Comparison of ENCODE assay signal across 23 cellular contexts in genomic region chr14:105257464-105257863, GRCh38. TPM values are rescaled to one million over a fixed set of nuclear protein-coding genes. Genes with fewer than 3 reads are reported as not detected.
DNase-seq lines count a peak whose midpoint lies in the region; ATAC-seq lines count a peak whose summit lies in the region.
"Had no signal": no experiment of that assay in that cellular context is flagged by ENCODE, and none has a peak within 500 bp of the region (broad histone marks: within the 10 kb centered on the region; RNA-seq: fewer than 3 reads in every experiment).

No MANE protein-coding gene starts in this region.

- H3K27ac ChIP-seq in CD8-positive, alpha-beta memory T cell (ENCODE audit: low read depth, low read length), result no peak overlapping the region
- H3K27ac ChIP-seq: KMS-11, pancreas, right atrium auricular region had no signal

- no peaks in the 10 kb centered on the region for H3K36me3 ChIP-seq in CD8-positive, alpha-beta memory T cell (ENCODE audit: insufficient read depth, low read length)

- peaks cover 5% of the 10 kb centered on the region for H3K4me1 ChIP-seq in CD8-positive, alpha-beta memory T cell (ENCODE audit: insufficient read depth, low read length)

- H3K9me3 ChIP-seq in CD8-positive, alpha-beta memory T cell (ENCODE audit: low read length), result no peaks in the 10 kb centered on the region
- H3K9me3 ChIP-seq: pancreas, right atrium auricular region had no signal

- peak; percentile 11 for DNase-seq in stimulated activated CD4-positive, alpha-beta T cell treated with anti-CD3 and anti-CD28 coated beads, Interleukin-15, amount 100 ng/mL, for 24 hours
- DNase-seq in stimulated activated CD4-positive, alpha-beta T cell treated with anti-CD3 and anti-CD28 coated beads, Interleukin-2, amount 100 ng/mL, for 24 hours, result no peak
- DNase-seq in T-cell, result peak in 12 of 34 experiments; percentile 12 to 31 (median 17)
- peak; percentile 92 for DNase-seq in left colon
- DNase-seq in CD8-positive, alpha-beta memory T cell, result no peak
- no peak for DNase-seq in cerebellum (ENCODE audit: low spot score)
- DNase-seq in AML-193 (lab: John Stamatoyannopoulos, UW), result no peak
- DNase-seq: DMS 273 treated with DMSO at 0.1 percent for 48 hours; EL; NCI-H1417; NCI-H2081 treated with DMSO at 0.1 percent for 48 hours; NCI-H345; stimulated activated CD4-positive, alpha-beta T cell treated with anti-CD3 and anti-CD28 coated beads, Interleukin-2, amount 100 ng/mL, for 48 hours had no signal

- ATAC-seq in T-cell (replicated peaks in 1 of 4) (peak; percentile 41 to 64 (median 56)), left colon (peak; percentile 93)
- ATAC-seq: GM12878; natural killer cell treated with Interleukin-12 subunit alpha and Interleukin-12 subunit beta and Interleukin-15 and Interleukin-18, amount 100 ng/mL, for 72 hours had no signal

- POLR2A ChIA-PET in T-cell (lab: Charles Lee), result no interaction called here
- POLR2A ChIA-PET in CD8-positive, alpha-beta memory T cell (lab: Charles Lee), result no interaction called here

- H3K9me3 Mint-ChIP-seq in T-cell, result no peaks in the 10 kb centered on the region
- H3K9me3 Mint-ChIP-seq in CD8-positive, alpha-beta memory T cell, result no peaks in the 10 kb centered on the region
- H3K9me3 Mint-ChIP-seq: brain; CD14-positive monocyte; mesothelial cell of epicardium; natural killer cell treated with Interleukin-12 subunit alpha and Interleukin-12 subunit beta and Interleukin-15 and Interleukin-18, amount 100 ng/mL, for 72 hours; T-helper 1 cell treated with Interleukin-12 subunit alpha and Interleukin-12 subunit beta and Interleukin-4 antibody, amounts not matched to agents 30 μg/mL and 1 μg/mL, for 36 hours; type B pancreatic cell had no signal

- no peak overlapping the region for H3K27ac Mint-ChIP-seq in T-cell
- H3K27ac Mint-ChIP-seq in CD8-positive, alpha-beta memory T cell, result peak overlapping the region in 3 of 8 donors; percentile 50 to 82 (median 50)
- H3K27ac Mint-ChIP-seq: brain; mesothelial cell of epicardium; natural killer cell treated with Interleukin-12 subunit alpha and Interleukin-12 subunit beta and Interleukin-15 and Interleukin-18, amount 100 ng/mL, for 72 hours; T-helper 1 cell treated with Interleukin-12 subunit alpha and Interleukin-12 subunit beta and Interleukin-4 antibody, amounts not matched to agents 30 μg/mL and 1 μg/mL, for 36 hours; type B pancreatic cell had no signal

- H3K27me3 Mint-ChIP-seq in T-cell, result no peaks in the 10 kb centered on the region
- no peaks in the 10 kb centered on the region for H3K27me3 Mint-ChIP-seq in CD8-positive, alpha-beta memory T cell
- H3K27me3 Mint-ChIP-seq: brain; natural killer cell treated with Interleukin-12 subunit alpha and Interleukin-12 subunit beta and Interleukin-15 and Interleukin-18, amount 100 ng/mL, for 72 hours; type B pancreatic cell had no signal

- no peaks in the 10 kb centered on the region for H3K27me3 ChIP-seq in CD8-positive, alpha-beta memory T cell (ENCODE audit: insufficient read depth, low read length, poor library complexity, severe bottlenecking)
- H3K27me3 ChIP-seq: pancreas, right atrium auricular region had no signal

- intact Hi-C loops in left colon (cut with DNase I, micrococcal nuclease), result no loop called here

- H3K4me1 Mint-ChIP-seq in T-cell, result peaks cover 6 to 13% (median 11%) of the 10 kb centered on the region in 3 donors
- peaks cover 0 to 7% (median 7%) of the 10 kb centered on the region in 3 donors for H3K4me1 Mint-ChIP-seq in CD8-positive, alpha-beta memory T cell
- H3K4me1 Mint-ChIP-seq: mesothelial cell of epicardium had no signal

- H3K4me3 ChIP-seq in CD8-positive, alpha-beta memory T cell (ENCODE audit: low read length), result no peak overlapping the region
- H3K4me3 ChIP-seq: GM12878, pancreas, right atrium auricular region had no signal

- H3K36me3 Mint-ChIP-seq in T-cell, result peaks cover 9% of the 10 kb centered on the region
- H3K36me3 Mint-ChIP-seq in CD8-positive, alpha-beta memory T cell, result peaks cover 0 to 28% (median 0%) of the 10 kb centered on the region in 3 donors
- H3K36me3 Mint-ChIP-seq: natural killer cell treated with Interleukin-12 subunit alpha and Interleukin-12 subunit beta and Interleukin-15 and Interleukin-18, amount 100 ng/mL, for 72 hours; type B pancreatic cell had no signal

- CTCF ChIA-PET in T-cell (lab: Charles Lee), result no interaction called here
- CTCF ChIA-PET in CD8-positive, alpha-beta memory T cell (lab: Charles Lee), result no interaction called here

- H3K4me3 Mint-ChIP-seq in T-cell, result no peak overlapping the region
- H3K4me3 Mint-ChIP-seq in CD8-positive, alpha-beta memory T cell, result no peak overlapping the region
- H3K4me3 Mint-ChIP-seq: brain; CD14-positive monocyte; mesothelial cell of epicardium; natural killer cell treated with Interleukin-12 subunit alpha and Interleukin-12 subunit beta and Interleukin-15 and Interleukin-18, amount 100 ng/mL, for 72 hours; T-helper 1 cell treated with Interleukin-12 subunit alpha and Interleukin-12 subunit beta and Interleukin-4 antibody, amounts not matched to agents 30 μg/mL and 1 μg/mL, for 36 hours; type B pancreatic cell had no signal

RNA-seq across cellular contexts. Expression of gene BTBD6, which starts 9.1 kb away (rescaled TPM):
- total RNA-seq in T-cell (10 to 100 TPM; 36.0 to 55.1 (median 43.3) TPM), left colon (10 to 100 TPM; 52.5 to 53.6 TPM), cerebellum (25.7 TPM)
- total RNA-seq in CD8-positive, alpha-beta memory T cell, result 10 to 100 TPM; 54.1 to 55.0 TPM
- 16.2 TPM for polyA plus RNA-seq in CD8-positive, alpha-beta memory T cell

RNA-seq across cellular contexts. Expression of gene BRF1, which starts 43.3 kb away (rescaled TPM):
- 10 to 100 TPM; 57.7 to 70.5 (median 66.5) TPM for total RNA-seq in T-cell
- total RNA-seq in left colon, result 10 to 100 TPM; 29.9 to 35.1 TPM
- 10 to 100 TPM; 29.4 to 31.7 TPM for total RNA-seq in CD8-positive, alpha-beta memory T cell
- polyA plus RNA-seq in CD8-positive, alpha-beta memory T cell, result 13.0 TPM
- 70.0 TPM for total RNA-seq in cerebellum

RNA-seq across cellular contexts. Expression of gene PACS2, which starts 57.1 kb away (rescaled TPM):
- total RNA-seq in T-cell (10 to 100 TPM; 70.9 to 86.9 (median 78.0) TPM), left colon (10 to 100 TPM; 54.8 to 67.5 TPM), cerebellum (97.4 TPM)
- total RNA-seq in CD8-positive, alpha-beta memory T cell, result 10 to 100 TPM; 31.0 to 32.9 TPM
- 6.5 TPM for polyA plus RNA-seq in CD8-positive, alpha-beta memory T cell

Comparison
In these comparisons a context has a peak if more than half of its experiments do, and no peak if none do; other contexts are left out.
1. DNase-seq: peak in stimulated activated CD4-positive, alpha-beta T cell treated with anti-CD3 and anti-CD28 coated beads, Interleukin-15, amount 100 ng/mL, for 24 hours (single experiment) and left colon (2 of 2); none in stimulated activated CD4-positive, alpha-beta T cell treated with anti-CD3 and anti-CD28 coated beads, Interleukin-2, amount 100 ng/mL, for 24 hours (0 of 2), CD8-positive, alpha-beta memory T cell (0 of 5), cerebellum (single experiment) and AML-193 (0 of 2).